In the genomic region with DNA sequence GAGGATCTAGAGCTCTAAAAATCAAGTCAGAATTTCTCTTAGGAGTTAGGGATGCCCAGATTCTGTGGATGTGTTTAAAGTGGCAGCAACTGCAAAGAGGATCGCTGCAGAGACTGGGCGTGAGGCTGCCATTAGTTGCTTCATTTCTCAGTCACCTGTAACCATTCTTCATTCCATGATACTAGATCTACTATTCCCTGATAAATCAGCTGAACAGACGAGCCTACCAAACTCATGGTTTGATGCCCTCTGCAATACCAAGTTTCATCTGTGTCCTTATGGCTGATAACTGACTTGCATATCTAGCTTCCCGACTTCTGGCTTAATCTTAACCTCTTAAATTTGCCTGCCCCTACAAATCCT, we compare ENCODE assay signal across 12 cellular contexts. TPM values are rescaled to one million over a fixed set of nuclear protein-coding genes. Genes with fewer than 3 reads are reported as not detected.
DNase-seq lines count a peak whose midpoint lies in the region; ATAC-seq and TF ChIP-seq lines count a peak whose summit lies in the region.
"Had no signal": no experiment of that assay in that cellular context is flagged by ENCODE, and none has a peak within 500 bp of the region (broad histone marks: within the 10 kb centered on the region; RNA-seq: fewer than 3 reads in every experiment).

No MANE protein-coding gene starts in this region.

- ATAC-seq in T-cell (replicated peaks in 1 of 4), result no peak
- ATAC-seq: stimulated activated naive CD8-positive, alpha-beta T cell treated with anti-CD3 and anti-CD28 coated beads, Interleukin-15, Interleukin-2, amounts not matched to agents 100 U/mL and 50 U/mL, for 24 hours had no signal

- H3K27me3 Mint-ChIP-seq in H9 (ENCODE audit: low read depth) (no peaks in the 10 kb centered on the region), T-cell (no peaks in the 10 kb centered on the region)

- H3K79me1 ChIP-seq in H9 (ENCODE audit: insufficient read depth, low read depth, low read length, poor library complexity, severe bottlenecking), result peaks cover 15% of the 10 kb centered on the region

- H4K5ac ChIP-seq in H9 (ENCODE audit: insufficient read length, low read depth, low read length), result no peak overlapping the region

- POLR2A ChIA-PET in T-cell (lab: Charles Lee), result interaction anchor here in 1 of 2 donors (0.6 to 0.9 kb wide), 2 partner anchors 12 to 75 kb away, joined by 3 read pairs; no protein-coding TSS in a partner anchor

- H3K4me3 Mint-ChIP-seq in H9 (no peak overlapping the region), T-cell (no peak overlapping the region)

- no peak overlapping the region for H2AFZ ChIP-seq in H9 (ENCODE audit: low read length)

- no peak overlapping the region for H3K4ac ChIP-seq in H9 (ENCODE audit: low read depth, low read length)

- H3K36me3 Mint-ChIP-seq in H9 (ENCODE audit: insufficient read depth in 1 of 3, low read depth in 3 of 3) (peaks cover 2 to 18% (median 5%) of the 10 kb centered on the region in 3 experiments; a peak in 6 of 7 replicates), T-cell (peaks cover 9% of the 10 kb centered on the region)

- no peak overlapping the region for H3K4me3 ChIP-seq in liver (ENCODE audit: low read depth in 1 of 3, low read length in 3 of 3)
- H3K4me3 ChIP-seq: adrenal gland, colonic mucosa had no signal

- no peak overlapping the region for H3K18ac ChIP-seq in H9 (ENCODE audit: insufficient read length, low read depth, low read length)

- H3K27ac Mint-ChIP-seq in H9, result peak overlapping the region; percentile 50 to 87 (median 63); a peak in 5 of 7 replicates
- H3K27ac Mint-ChIP-seq in T-cell, result peak overlapping the region; percentile 50 to 62

- DNase-seq in H9 (no peak), T-cell (no peak), substantia nigra (lab: John Stamatoyannopoulos, UW) (no peak), NCI-H510A treated with DMSO at 0.1 percent for 48 hours (lab: John Stamatoyannopoulos, UW) (no peak), SIG-M5 (lab: John Stamatoyannopoulos, UW) (no peak), GM19240 (ENCODE audit: insufficient read length, low spot score) (no peak)
- DNase-seq: activated T-cell treated with anti-CD3 and anti-CD28 coated beads, Interleukin-2, amount 50 U/mL, for 1 hour; colonic mucosa; NCI-H2171 treated with DMSO at 0.1 percent for 48 hours; stimulated activated naive CD8-positive, alpha-beta T cell treated with anti-CD3 and anti-CD28 coated beads, Interleukin-15, Interleukin-2, amounts not matched to agents 100 U/mL and 50 U/mL, for 24 hours had no signal

- no peak overlapping the region for H3K4me2 ChIP-seq in H9 (ENCODE audit: insufficient read depth, insufficient read length, low read length)

- TF ChIP-seq RAD21 in liver (IDR thresholded peaks at IDR 0.05), result no peak

- H3K9me3 Mint-ChIP-seq in H9 (no peaks in the 10 kb centered on the region), T-cell (no peaks in the 10 kb centered on the region)

- H3K56ac ChIP-seq in H9 (ENCODE audit: insufficient read length, low read depth, low read length), result no peak overlapping the region

- H4K8ac ChIP-seq in H9 (replicated peaks; ENCODE audit: insufficient read length, low read depth, low read length), result no peak overlapping the region

- no peak overlapping the region for H3K14ac ChIP-seq in H9 (ENCODE audit: insufficient read depth, low read length)

- H3K27me3 ChIP-seq in H9 (ENCODE audit: insufficient read depth, low read length), result no peaks in the 10 kb centered on the region
- H3K27me3 ChIP-seq in liver (ENCODE audit: control insufficient read depth in 4 of 4, insufficient read depth in 4 of 4, low read length in 3 of 4), result no peaks in the 10 kb centered on the region
- H3K27me3 ChIP-seq: adrenal gland, colonic mucosa had no signal

- H3K27ac ChIP-seq in H9 (ENCODE audit: insufficient read length, low read depth, low read length) (no peak overlapping the region), liver (ENCODE audit: low read depth in 1 of 2, low read length in 2 of 2) (peak overlapping the region; percentile 17 to 42), substantia nigra (ENCODE audit: low read depth, low read length, poor library complexity, severe bottlenecking) (peak overlapping the region; percentile 11)
- H3K27ac ChIP-seq: colonic mucosa had no signal

- no peak overlapping the region for H2BK5ac ChIP-seq in H9 (ENCODE audit: insufficient read length, low read length)

- H2BK20ac ChIP-seq in H9 (ENCODE audit: low read depth, low read length, poor library complexity, severe bottlenecking), result no peak overlapping the region

- H3K23ac ChIP-seq in H9 (ENCODE audit: insufficient read length, low read depth, low read length), result no peak overlapping the region

- no peak overlapping the region for H4K91ac ChIP-seq in H9 (ENCODE audit: insufficient read length, low read depth, low read length)

- no peak overlapping the region for H2AK5ac ChIP-seq in H9 (ENCODE audit: insufficient read length, low read length)

- no CpG with 5 or more reads among the region's 4 CpGs for WGBS in H9 (ENCODE audit: extremely low coverage, insufficient read length, low lambda C conversion rate)
- WGBS in liver, result 78% methylated on average over 4 of the region's 4 CpGs

- no peak overlapping the region for H3T11ph ChIP-seq in H9 (ENCODE audit: low read length)

- no peak overlapping the region for H2BK15ac ChIP-seq in H9 (ENCODE audit: low read depth, low read length)

- TF ChIP-seq CTCF in H9 (conservative IDR thresholded peaks at IDR 0.05), result no peak
- TF ChIP-seq CTCF in liver (IDR thresholded peaks at IDR 0.05; ENCODE audit: low read depth, low read length, missing input control), result no peak

- H2BK12ac ChIP-seq in H9 (ENCODE audit: insufficient read length, low read depth, low read length), result no peak overlapping the region

- H3K9ac ChIP-seq in H9 (ENCODE audit: extremely low read depth, insufficient read length, low read length) (no peak overlapping the region), liver (ENCODE audit: low read depth in 1 of 2, low read length in 2 of 2) (no peak overlapping the region)

- H4K20me1 ChIP-seq in H9 (ENCODE audit: control insufficient read depth, insufficient read depth, insufficient read length), result no peaks in the 10 kb centered on the region

- H3K4me1 ChIP-seq in H9 (ENCODE audit: insufficient read depth, low read length), result no peaks in the 10 kb centered on the region
- peaks cover 19 to 40% (median 32%) of the 10 kb centered on the region in 4 donors for H3K4me1 ChIP-seq in liver (ENCODE audit: control insufficient read depth in 4 of 4, insufficient read depth in 4 of 4, low read length in 3 of 4)

- H3K9me3 ChIP-seq in H9 (ENCODE audit: control insufficient read depth, low read depth, low read length), result no peaks in the 10 kb centered on the region
- H3K9me3 ChIP-seq in liver (ENCODE audit: control insufficient read depth in 4 of 4, low read length in 3 of 4), result no peaks in the 10 kb centered on the region
- H3K9me3 ChIP-seq: adrenal gland, colonic mucosa had no signal

- H3K23me2 ChIP-seq in H9 (ENCODE audit: insufficient read length, low read depth, low read length, poor library complexity, severe bottlenecking), result no peaks in the 10 kb centered on the region

- CTCF ChIA-PET in T-cell (lab: Charles Lee), result interaction anchor here (1.0 to 7.4 kb wide), 2 partner anchors 36 kb away, joined by 3 to 78 read pairs; partner anchors contain the start of gene UBE2R2 (in 1 of the 2)

- peaks cover 20 to 22% of the 10 kb centered on the region in 2 experiments for H3K4me1 Mint-ChIP-seq in H9
- H3K4me1 Mint-ChIP-seq in T-cell, result peaks cover 49 to 56% (median 51%) of the 10 kb centered on the region in 3 donors

- no peak overlapping the region for H2BK120ac ChIP-seq in H9 (ENCODE audit: low read depth, low read length, poor library complexity, severe bottlenecking)

- peaks cover 11% of the 10 kb centered on the region; the same call in 1 of the 2 replicates for H3K79me2 ChIP-seq in H9 (ENCODE audit: insufficient read depth, low read length)

- peaks cover 0 to 2% (median 0%) of the 10 kb centered on the region in 4 donors for H3K36me3 ChIP-seq in liver (ENCODE audit: control insufficient read depth in 4 of 4, insufficient read depth in 3 of 4, low read depth in 1 of 4, low read length in 3 of 4)
- H3K36me3 ChIP-seq: adrenal gland, colonic mucosa had no signal

TF ChIP-seq in liver, 16 proteins besides CTCF, POLR2A, EP300 and RAD21:
- TF ChIP-seq, protein P1, sequence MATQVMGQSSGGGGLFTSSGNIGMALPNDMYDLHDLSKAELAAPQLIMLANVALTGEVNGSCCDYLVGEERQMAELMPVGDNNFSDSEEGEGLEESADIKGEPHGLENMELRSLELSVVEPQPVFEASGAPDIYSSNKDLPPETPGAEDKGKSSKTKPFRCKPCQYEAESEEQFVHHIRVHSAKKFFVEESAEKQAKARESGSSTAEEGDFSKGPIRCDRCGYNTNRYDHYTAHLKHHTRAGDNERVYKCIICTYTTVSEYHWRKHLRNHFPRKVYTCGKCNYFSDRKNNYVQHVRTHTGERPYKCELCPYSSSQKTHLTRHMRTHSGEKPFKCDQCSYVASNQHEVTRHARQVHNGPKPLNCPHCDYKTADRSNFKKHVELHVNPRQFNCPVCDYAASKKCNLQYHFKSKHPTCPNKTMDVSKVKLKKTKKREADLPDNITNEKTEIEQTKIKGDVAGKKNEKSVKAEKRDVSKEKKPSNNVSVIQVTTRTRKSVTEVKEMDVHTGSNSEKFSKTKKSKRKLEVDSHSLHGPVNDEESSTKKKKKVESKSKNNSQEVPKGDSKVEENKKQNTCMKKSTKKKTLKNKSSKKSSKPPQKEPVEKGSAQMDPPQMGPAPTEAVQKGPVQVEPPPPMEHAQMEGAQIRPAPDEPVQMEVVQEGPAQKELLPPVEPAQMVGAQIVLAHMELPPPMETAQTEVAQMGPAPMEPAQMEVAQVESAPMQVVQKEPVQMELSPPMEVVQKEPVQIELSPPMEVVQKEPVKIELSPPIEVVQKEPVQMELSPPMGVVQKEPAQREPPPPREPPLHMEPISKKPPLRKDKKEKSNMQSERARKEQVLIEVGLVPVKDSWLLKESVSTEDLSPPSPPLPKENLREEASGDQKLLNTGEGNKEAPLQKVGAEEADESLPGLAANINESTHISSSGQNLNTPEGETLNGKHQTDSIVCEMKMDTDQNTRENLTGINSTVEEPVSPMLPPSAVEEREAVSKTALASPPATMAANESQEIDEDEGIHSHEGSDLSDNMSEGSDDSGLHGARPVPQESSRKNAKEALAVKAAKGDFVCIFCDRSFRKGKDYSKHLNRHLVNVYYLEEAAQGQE (IDR thresholded peaks at IDR 0.05), result no peak
- no peak for TF ChIP-seq JUND (IDR thresholded peaks at IDR 0.05)

RNA-seq across cellular contexts. Expression of gene UBE2R2, which starts 33.3 kb away (rescaled TPM):
- 52.1 and 52.4 TPM in 2 replicates for total RNA-seq in H9 (2021)
- 10 to 100 TPM; 23.8 to 29.3 (median 28.1) TPM for total RNA-seq in T-cell
- total RNA-seq in liver, result 10 to 100 TPM; 10.8 to 13.4 TPM
- polyA plus RNA-seq in liver, result 10 to 100 TPM; 15.0 TPM

RNA-seq across cellular contexts. Expression of gene PRSS3, which starts 54.9 kb away (rescaled TPM):
- not detected in 2 replicates for total RNA-seq in H9 (2021)
- 1 to 10 TPM in 3 of 5 donors, not detected in 2; 1.1 to 1.9 (median 1.4) TPM for total RNA-seq in T-cell
- 1 to 10 TPM in 1 of 2 donors, under 1 TPM in 1; 0.25 to 1.9 TPM for total RNA-seq in liver
- polyA plus RNA-seq in liver, result 1 to 10 TPM; 4.1 to 8.7 TPM
